4 cellular contexts compared by ENCODE assay signal in genomic region chr18:48696-49095, GRCh38. TPM values are rescaled to one million over a fixed set of nuclear protein-coding genes. Genes with fewer than 3 reads are reported as not detected.
"Had no signal": no experiment of that assay in that cellular context is flagged by ENCODE, and none has a peak within 500 bp of the region (broad histone marks: within the 10 kb centered on the region; RNA-seq: fewer than 3 reads in every experiment).

No MANE protein-coding gene starts in this region.

RNA-seq across cellular contexts. Expression of gene TUBB8B, which starts 0.7 kb away (rescaled TPM):
- total RNA-seq: HT-29, HT1080, IMR-90, K562 had no signal
